In genomic region chr9:126219166-126219565, GRCh38 we compare ENCODE assay signal across 19 cellular contexts.
"Had no signal": no experiment of that assay in that cellular context is flagged by ENCODE, and none has a peak within 500 bp of the region (broad histone marks: within the 10 kb centered on the region; RNA-seq: fewer than 3 reads in every experiment).

No MANE protein-coding gene starts in this region.

- H3K9me3 ChIP-seq: prostate gland, suprapubic skin, thyroid gland had no signal

- H3K4me3 Mint-ChIP-seq: dendritic cell treated with granulocyte-macrophage colony-stimulating factor and Interleukin-4, amounts not matched to agents 40 ng/mL and 50 ng/mL, for 4 days; naive thymus-derived CD4-positive, alpha-beta T cell; nephron progenitor cell; type B pancreatic cell had no signal

- H3K79me2 ChIP-seq: parathyroid adenoma had no signal

- ATAC-seq: left colon; naive thymus-derived CD4-positive, alpha-beta T cell; sciatic nerve had no signal

- H3K9ac ChIP-seq: parathyroid adenoma had no signal

- H3K4me1 ChIP-seq: parathyroid adenoma, prostate gland had no signal

- FAIRE-seq: endothelial cell of umbilical vein, urothelium cell line had no signal

- H3K36me3 Mint-ChIP-seq: type B pancreatic cell had no signal

- H3K27ac ChIP-seq: heart left ventricle, parathyroid adenoma, prostate gland, suprapubic skin, thyroid gland had no signal

- H3K9me3 Mint-ChIP-seq: type B pancreatic cell had no signal

- H2AFZ ChIP-seq: parathyroid adenoma had no signal

- H3K4me3 ChIP-seq: heart left ventricle, prostate gland, suprapubic skin, thyroid gland had no signal

- H3K27ac Mint-ChIP-seq: dendritic cell treated with granulocyte-macrophage colony-stimulating factor and Interleukin-4, amounts not matched to agents 40 ng/mL and 50 ng/mL, for 4 days; nephron progenitor cell; type B pancreatic cell had no signal

- H3K36me3 ChIP-seq: heart left ventricle, prostate gland, suprapubic skin, thyroid gland had no signal

- DNase-seq: erythroblast; foreskin melanocyte; heart left ventricle; hippocampal formation; left colon; naive thymus-derived CD4-positive, alpha-beta T cell; occipital lobe; stimulated activated CD4-positive, alpha-beta T cell treated with anti-CD3 and anti-CD28 coated beads, Interleukin-2, amount 100 ng/mL, for 48 hours; stimulated activated naive CD4-positive, alpha-beta T cell treated with Interleukin-2 at 50 U/mL for 16 hours; thyroid gland had no signal
